In the genomic region with DNA sequence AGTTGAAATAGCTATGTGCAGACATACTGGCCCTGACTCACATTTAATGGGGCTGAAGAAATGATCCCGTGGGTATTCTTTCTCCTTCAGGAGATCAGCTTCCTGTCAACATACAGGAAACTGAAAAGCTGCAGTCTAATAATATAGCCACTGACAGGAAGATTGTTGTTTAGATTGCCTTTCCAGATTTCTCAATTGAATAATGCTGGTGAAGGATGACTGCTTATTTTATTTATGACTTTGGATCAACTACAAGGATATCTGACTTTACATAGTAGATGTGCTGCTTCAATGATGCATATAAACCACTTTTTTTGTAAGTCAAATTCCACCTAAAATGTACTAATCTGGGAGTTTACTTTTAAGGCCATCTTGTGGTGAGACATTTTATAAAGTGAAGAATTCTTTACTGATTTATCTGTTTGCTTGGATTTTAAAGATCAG, we compare ENCODE assay signal across 14 cellular contexts.
DNase-seq lines count a peak whose midpoint lies in the region; ATAC-seq and TF ChIP-seq lines count a peak whose summit lies in the region.
"Had no signal": no experiment of that assay in that cellular context is flagged by ENCODE, and none has a peak within 500 bp of the region (broad histone marks: within the 10 kb centered on the region; RNA-seq: fewer than 3 reads in every experiment).

No MANE protein-coding gene starts in this region.

- peaks cover 44% of the 10 kb centered on the region for H3K4me1 ChIP-seq in skeletal muscle satellite cell (ENCODE audit: control insufficient read depth, insufficient read depth, low read length)
- H3K4me1 ChIP-seq: parathyroid adenoma, tibial nerve had no signal

- H3K4me2 ChIP-seq in skeletal muscle satellite cell (ENCODE audit: low read length), result peak overlapping the region; percentile 2

- TF ChIP-seq CTCF in fibroblast of mammary gland (conservative IDR thresholded peaks at IDR 0.05; ENCODE audit: control insufficient read depth, insufficient read depth, low read depth, low read length), result peak; percentile 13

- DNase-seq in GM04504 (ENCODE audit: low read depth) (peak; percentile 53), SK-MEL-5 (ENCODE audit: low read depth, low spot score) (peak; percentile 73), fibroblast of mammary gland (ENCODE audit: low read depth) (peak; percentile 92), cerebellar nuclear complex (lab: John Stamatoyannopoulos, UW) (no peak), UCSD-AML1 (lab: John Stamatoyannopoulos, UW; ENCODE audit: unreplicated experiment) (no peak)
- DNase-seq: activated CD8-positive, alpha-beta memory T cell treated with anti-CD3 and anti-CD28 coated beads, Interleukin-2, amount 50 U/mL, for 4 hours; aorta; esophagus squamous epithelium; lower lobe of right lung; NCI-H82 had no signal

- H3K9ac ChIP-seq in skeletal muscle satellite cell (ENCODE audit: low read depth, low read length), result peak overlapping the region; percentile 52
- H3K9ac ChIP-seq: parathyroid adenoma had no signal

- no peak for ATAC-seq in GM18519 (IDR thresholded peaks at IDR 0.05; ENCODE audit: low FRiP score, unreplicated experiment)
- ATAC-seq: lower lobe of right lung had no signal

- H3K4me3 ChIP-seq in fibroblast of mammary gland (ENCODE audit: control insufficient read depth, low read depth, low read length), result no peak overlapping the region
- H3K4me3 ChIP-seq in skeletal muscle satellite cell (ENCODE audit: low read length), result no peak overlapping the region
- H3K4me3 ChIP-seq: esophagus squamous epithelium, lower lobe of right lung, tibial nerve had no signal

- H3K36me3 ChIP-seq in skeletal muscle satellite cell (ENCODE audit: insufficient read depth, low read length), result no peaks in the 10 kb centered on the region
- H3K36me3 ChIP-seq: esophagus squamous epithelium, lower lobe of right lung, tibial nerve had no signal

- no peaks in the 10 kb centered on the region for H3K9me3 ChIP-seq in skeletal muscle satellite cell (replicated peaks; ENCODE audit: low read length)
- H3K9me3 ChIP-seq: esophagus squamous epithelium, lower lobe of right lung, tibial nerve had no signal

- in situ Hi-C loops in SK-MEL-5 (cut with HindIII; ENCODE audit: low pct_unique_long_range_greater_than_20kb, low sequenced_read_pairs), result no loop called here

- no peaks in the 10 kb centered on the region for H3K27me3 ChIP-seq in skeletal muscle satellite cell (ENCODE audit: control insufficient read depth, insufficient read depth, low read length)
- H3K27me3 ChIP-seq: esophagus squamous epithelium, tibial nerve had no signal

Comparison
In these comparisons a context has a peak if more than half of its experiments do, and no peak if none do; other contexts are left out.
1. DNase-seq: peak in GM04504 (single experiment), SK-MEL-5 (single experiment) and fibroblast of mammary gland (single experiment); none in cerebellar nuclear complex (0 of 2) and UCSD-AML1 (single experiment).